Comparison of ENCODE assay signal across 8 cellular contexts in genomic region chr6:37170273-37171140, GRCh38. TPM values are rescaled to one million over a fixed set of nuclear protein-coding genes. Genes with fewer than 3 reads are reported as not detected.
DNase-seq lines count a peak whose midpoint lies in the region; ATAC-seq, FAIRE-seq and TF ChIP-seq lines count a peak whose summit lies in the region.

No MANE protein-coding gene starts in this region.

- 0 out of 2 replicates have a peak, but pooled peaks cover 3% of the 10 kb centered on the region for H3K27me3 ChIP-seq in HUES48 (ENCODE audit: control insufficient read depth, insufficient read depth, low read length)
- H3K27me3 ChIP-seq in SK-N-SH (ENCODE audit: insufficient read depth), result no peaks in the 10 kb centered on the region
- no peaks in the 10 kb centered on the region for H3K27me3 ChIP-seq in K562 (ENCODE audit: control insufficient read depth in 2 of 2, insufficient read depth in 2 of 2, low read length in 2 of 2)

- DNase-seq in ELF-1 (ENCODE audit: low read depth, low spot score), result peak; percentile 77
- DNase-seq in SK-N-SH, result peak; percentile 81
- peak in 3 of 4 experiments; percentile 51 to 55 (median 51) for DNase-seq in K562 (ENCODE audit: extremely low read depth in 1 of 4, low spot score in 3 of 4)
- peak; percentile 40 for DNase-seq in iPS-NIHi11 (ENCODE audit: low spot score)
- DNase-seq in stimulated activated CD4-positive, alpha-beta T cell treated with anti-CD3 and anti-CD28 coated beads, Interleukin-15, amount 100 ng/mL, for 24 hours, result peak; percentile 64
- DNase-seq in middle frontal gyrus (ENCODE audit: extremely low spot score, low spot score), result no peak

- H3K4me1 ChIP-seq in HUES48 (ENCODE audit: control insufficient read depth, insufficient read depth, low read length), result peaks cover 24% of the 10 kb centered on the region
- H3K4me1 ChIP-seq in SK-N-SH (ENCODE audit: control insufficient read depth in 1 of 2, insufficient read depth in 2 of 2, low read depth in 1 of 2, low read length in 1 of 2), result peaks cover 4 to 19% of the 10 kb centered on the region in 2 experiments; a peak in 3 of 4 replicates
- H3K4me1 ChIP-seq in K562 (replicated peaks in 1 of 2; ENCODE audit: control insufficient read depth in 2 of 2, insufficient read depth in 2 of 2, low read length in 2 of 2), result peaks cover 8 to 22% of the 10 kb centered on the region in 2 experiments; a peak in 4 of 5 replicates

- peak; percentile 27 for ATAC-seq in GM21526 (IDR thresholded peaks at IDR 0.05; ENCODE audit: low FRiP score, unreplicated experiment)
- peak; percentile 49 for ATAC-seq in K562

- H4K20me1 ChIP-seq in SK-N-SH (ENCODE audit: insufficient read depth), result peaks cover 17% of the 10 kb centered on the region
- peaks cover 22% of the 10 kb centered on the region; the same call in 1 of the 2 replicates for H4K20me1 ChIP-seq in K562 (replicated peaks; ENCODE audit: control insufficient read depth, insufficient read depth, low read length)

- TF ChIP-seq POLR2A in K562 (conservative IDR thresholded peaks at IDR 0.05), result peak; percentile 74

- 0 out of 4 replicates have a peak, but pooled peaks of 1 of the 2 experiments have one; percentile 0 for TF ChIP-seq EP300 in SK-N-SH (IDR thresholded peaks at IDR 0.05; ENCODE audit: borderline replicate concordance in 1 of 2, low read depth in 1 of 2, low read length in 1 of 2)
- TF ChIP-seq EP300 in K562 (IDR thresholded peaks at IDR 0.05; ENCODE audit: low read length), result no peak

- H2AFZ ChIP-seq in SK-N-SH (ENCODE audit: low read depth) (no peak overlapping the region), K562 (ENCODE audit: low read depth, low read length) (no peak overlapping the region)

- in situ Hi-C loops in K562 (cut with MboI), result loop anchor here (5.0 to 10.0 kb wide), 3 partner anchors 37 to 146 kb away; no protein-coding TSS in a partner anchor

- H3K9ac ChIP-seq in HUES48 (ENCODE audit: low read depth, low read length) (peak overlapping the region; percentile 82), SK-N-SH (peak overlapping the region; percentile 97), K562 (ENCODE audit: insufficient read depth in 1 of 2, low read depth in 2 of 2, low read length in 2 of 2) (peak overlapping the region; percentile 87 to 98)

- H3K27ac ChIP-seq in HUES48 (ENCODE audit: low read depth, low read length) (peak overlapping the region; percentile 87), SK-N-SH (ENCODE audit: low read depth in 2 of 2, low read length in 1 of 2) (peak overlapping the region; percentile 77 to 91), K562 (ENCODE audit: extremely low read depth, low read depth, low read length) (peak overlapping the region; percentile 82)

- TF ChIP-seq RAD21 in SK-N-SH (IDR thresholded peaks at IDR 0.05; ENCODE audit: low read length), result no peak; the same call in 1 of the 2 replicates
- peak in 1 of 2 experiments; percentile 43; a peak in 3 of 4 replicates for TF ChIP-seq RAD21 in K562 (CRISPR knock-in tag; conservative IDR thresholded peaks at IDR 0.05 in 1 of 2, IDR thresholded peaks at IDR 0.05 in 1 of 2)

- peak overlapping the region; percentile 93 for H3K4me3 ChIP-seq in HUES48 (ENCODE audit: low read depth, low read length)
- H3K4me3 ChIP-seq in SK-N-SH (ENCODE audit: low read depth in 2 of 2, low read length in 1 of 2), result peak overlapping the region; percentile 89 to 93
- peak overlapping the region; percentile 97 for H3K4me3 ChIP-seq in K562

- H3K4me2 ChIP-seq in SK-N-SH (peak overlapping the region; percentile 99), K562 (ENCODE audit: insufficient read depth, low read length) (peak overlapping the region; percentile 87)

- no peak for FAIRE-seq in K562 (lab: Jason Lieb, UNC)

- WGBS in SK-N-SH (ENCODE audit: low lambda C conversion rate), result no CpG with 5 or more reads among the region's 89 CpGs
- under 1% methylated on average over 82 of the region's 89 CpGs for WGBS in K562 (ENCODE audit: insufficient coverage, low coverage, missing lambda C conversion rate)

- H3K36me3 ChIP-seq in HUES48 (ENCODE audit: control insufficient read depth, insufficient read depth, low read length) (peaks cover 40% of the 10 kb centered on the region), SK-N-SH (replicated peaks in 1 of 2; ENCODE audit: control insufficient read depth in 1 of 2, insufficient read depth in 2 of 2, low read length in 1 of 2) (peaks cover 31% of the 10 kb centered on the region in 2 experiments), K562 (ENCODE audit: control insufficient read depth, insufficient read depth, low read length) (peaks cover 51% of the 10 kb centered on the region)

- no peaks in the 10 kb centered on the region for H3K9me1 ChIP-seq in K562 (ENCODE audit: control insufficient read depth, insufficient read depth, low read length)

- H3F3A ChIP-seq in SK-N-SH (replicated peaks; ENCODE audit: insufficient read depth), result peaks cover 14% of the 10 kb centered on the region

- H3K9me3 ChIP-seq in HUES48 (ENCODE audit: control insufficient read depth, insufficient read depth, low read length), result no peaks in the 10 kb centered on the region
- H3K9me3 ChIP-seq in SK-N-SH, result no peaks in the 10 kb centered on the region
- no peaks in the 10 kb centered on the region; the same call in 1 of the 2 replicates for H3K9me3 ChIP-seq in K562 (replicated peaks; ENCODE audit: control insufficient read depth, insufficient read depth, low read depth, low read length)

- POLR2A ChIA-PET in SK-N-SH (lab: Yijun Ruan, JAX) (interaction anchor here (1.0 to 3.3 kb wide), 5 partner anchors 39 to 184 kb away, joined by 3 to 27 read pairs (median 17); partner anchors contain the start of gene MTCH1), K562 (lab: Yijun Ruan, JAX) (interaction anchor here (0.6 to 9.3 kb wide), 28 partner anchors 9 to 1692 kb away, joined by 3 to 128 read pairs (median 4); partner anchors contain the start of gene TMEM217)

- CTCF ChIA-PET in SK-N-SH (lab: Yijun Ruan, JAX) (interaction anchor here (0.6 to 15.1 kb wide), 40 partner anchors 10 to 404 kb away, joined by 3 to 490 read pairs (median 9); partner anchors contain the start of genes C6orf89 and MTCH1), K562 (lab: Yijun Ruan, JAX; ENCODE audit: low intra/inter-chr PET ratio) (interaction anchor here (0.6 to 5.6 kb wide), 8 partner anchors 40 to 150 kb away, joined by 3 to 83 read pairs (median 30); no protein-coding TSS in a partner anchor)

- H3K79me2 ChIP-seq in SK-N-SH (ENCODE audit: insufficient read depth), result peaks cover 29% of the 10 kb centered on the region
- peaks cover 64% of the 10 kb centered on the region for H3K79me2 ChIP-seq in K562 (ENCODE audit: control insufficient read depth, insufficient read depth, low read length)

- H3K9me2 ChIP-seq in SK-N-SH, result no peaks in the 10 kb centered on the region

- BruUV-seq in K562 (replicated peaks; lab: Mats Ljungman, UMichigan), result no TSS peak

- intact Hi-C loops in K562 (cut with micrococcal nuclease), result loop anchor here (5.0 kb wide), 2 partner anchors 68 to 87 kb away; partner anchors contain the start of genes TBC1D22B and TMEM217

- peak; percentile 42 for TF ChIP-seq CTCF in SK-N-SH (IDR thresholded peaks at IDR 0.05)
- peak in 2 of 3 experiments; percentile 35 to 85; a peak in 3 of 6 replicates for TF ChIP-seq CTCF in K562 (IDR thresholded peaks at IDR 0.05 in 2 of 3, conservative IDR thresholded peaks at IDR 0.05 in 1 of 3; ENCODE audit: insufficient read depth in 2 of 3, low read depth in 1 of 3, low read length in 3 of 3)

TF ChIP-seq in K562, 482 proteins besides CTCF, POLR2A, EP300 and RAD21 (continues in another document):
- TF ChIP-seq TGIF2 (CRISPR knock-in tag; IDR thresholded peaks at IDR 0.05), result peak; percentile 71; the same call in 1 of the 2 replicates

RNA-seq across cellular contexts. Expression of gene PIM1, which starts 0.6 kb away (rescaled TPM):
- 33.9 and 35.3 TPM in 2 replicates for polyA plus RNA-seq in SK-N-SH (2012; rRNA removed)
- 18.9 and 20.6 TPM in 2 replicates for polyA plus RNA-seq in SK-N-SH (2012; cell fraction: cytosol; rRNA removed)
- polyA plus RNA-seq in SK-N-SH (2012; cell fraction: nucleus; rRNA removed), result 90.2 and 138 TPM in 2 replicates
- 217 and 312 TPM in 2 replicates for total RNA-seq in K562 (2011; cell fraction: chromatin; rRNA removed; ENCODE audit: low replicate concordance)
- 221 and 239 TPM in 2 replicates for total RNA-seq in K562 (2011; cell fraction: nucleolus; rRNA removed)
- 299 and 384 TPM in 2 replicates for total RNA-seq in K562 (2011; cell fraction: nucleoplasm; rRNA removed)
- total RNA-seq in K562 (2014; rRNA removed), result 169 and 190 TPM in 2 replicates
- total RNA-seq in K562 (2014; rRNA removed; fragmentation: Illumina TruSeq; extraction: Trizol), result 175 and 193 TPM in 2 replicates
- total RNA-seq in K562 (2015; rRNA removed; fragmentation: Illumina TruSeq; extraction: Trizol), result 211 and 212 TPM in 2 replicates
- 358 and 364 TPM in 2 replicates for total RNA-seq in K562 (2021)
- 296 and 429 TPM in 2 replicates for polyA plus RNA-seq in K562 (2011; rRNA removed)
- 314 and 336 TPM in 2 replicates for polyA plus RNA-seq in K562 (2011; cell fraction: cytosol; rRNA removed)
- 653 and 742 TPM in 2 replicates for polyA plus RNA-seq in K562 (2011; cell fraction: nucleus; rRNA removed)
- 412 and 745 TPM in 2 replicates for polyA plus RNA-seq in K562 (2012)
- 574 and 789 TPM in 2 replicates for polyA plus RNA-seq in K562 (2014; fragmentation: Illumina TruSeq; extraction: Trizol)
- polyA plus RNA-seq in K562 (2014; fragmentation: Nextera tagmentation; extraction: Ambion mirVana), result 10 to 100 TPM; 19.0 to 62.4 TPM
- 235 and 249 TPM in 2 replicates for polyA plus RNA-seq in K562 (2014; rRNA removed)
- 158 and 187 TPM in 2 replicates for polyA minus RNA-seq in K562 (2011; rRNA and poly(A)+ RNA removed)
- polyA minus RNA-seq in K562 (2011; cell fraction: cytosol; rRNA and poly(A)+ RNA removed), result 162 and 207 TPM in 2 replicates
- polyA minus RNA-seq in K562 (2011; cell fraction: nucleus; rRNA and poly(A)+ RNA removed), result 177 and 202 TPM in 2 replicates
